Comparison of ENCODE assay signal across 20 cellular contexts in genomic region chr3:194325424-194326165, GRCh38. TPM values are rescaled to one million over a fixed set of nuclear protein-coding genes. Genes with fewer than 3 reads are reported as not detected.
A peak's percentile ranks its signal among the peaks of the same experiment; 100 is the strongest.
DNase-seq lines count a peak whose midpoint lies in the region; ATAC-seq, FAIRE-seq and TF ChIP-seq lines count a peak whose summit lies in the region.
"Had no signal": no experiment of that assay in that cellular context is flagged by ENCODE, and none has a peak within 500 bp of the region (broad histone marks: within the 10 kb centered on the region; RNA-seq: fewer than 3 reads in every experiment).

No MANE protein-coding gene starts in this region.

- H3K27ac Mint-ChIP-seq in stimulated activated naive CD8-positive, alpha-beta T cell treated with anti-CD3 and anti-CD28 coated beads, Interleukin-15, amount 100 ng/mL, for 72 hours = no peak overlapping the region
- H3K27ac Mint-ChIP-seq in WTC11 = no peak overlapping the region
- H3K27ac Mint-ChIP-seq: CD8-positive, alpha-beta T cell; T-cell had no signal

- no peaks in the 10 kb centered on the region for H3K9me2 ChIP-seq in MM.1S (replicated peaks; ENCODE audit: insufficient read depth, low read length)

- no peak for TF ChIP-seq EP300 in K562 (IDR thresholded peaks at IDR 0.05; ENCODE audit: low read length)

- no peaks in the 10 kb centered on the region for H3K36me3 ChIP-seq in MM.1S (replicated peaks; ENCODE audit: insufficient read depth, low read length)
- no peaks in the 10 kb centered on the region for H3K36me3 ChIP-seq in K562 (ENCODE audit: control insufficient read depth, insufficient read depth, low read length)
- H3K36me3 ChIP-seq: BLaER1, SJSA1 had no signal

- H2AFZ ChIP-seq in MM.1S (ENCODE audit: low read length) (no peak overlapping the region), K562 (ENCODE audit: low read depth, low read length) (peak overlapping the region; percentile 52; the same call in 1 of the 2 replicates)
- H2AFZ ChIP-seq: PC-9 had no signal

- intact Hi-C loops in K562 (cut with micrococcal nuclease) = loop anchor here (10.0 kb wide), 1 partner anchor 731 kb away; the partner anchor contains the start of gene OPA1

- H3K4me2 ChIP-seq in MM.1S (ENCODE audit: low read depth, low read length) (no peak overlapping the region), K562 (ENCODE audit: insufficient read depth, low read length) (no peak overlapping the region)
- H3K4me2 ChIP-seq: BLaER1, PC-9 had no signal

- FAIRE-seq in K562 (lab: Jason Lieb, UNC) = no peak
- FAIRE-seq: A204.1 had no signal

- H3K4me1 ChIP-seq in MM.1S (ENCODE audit: low read length) = no peaks in the 10 kb centered on the region
- H3K4me1 ChIP-seq in K562 (replicated peaks in 1 of 2; ENCODE audit: control insufficient read depth in 2 of 2, insufficient read depth in 2 of 2, low read length in 2 of 2) = peaks cover 13 to 54% of the 10 kb centered on the region in 2 experiments; a peak in 4 of 5 replicates

- peaks cover 9% of the 10 kb centered on the region for H3K4me1 Mint-ChIP-seq in stimulated activated naive CD8-positive, alpha-beta T cell treated with anti-CD3 and anti-CD28 coated beads, Interleukin-15, amount 100 ng/mL, for 72 hours
- peaks cover 14% of the 10 kb centered on the region for H3K4me1 Mint-ChIP-seq in WTC11

- no TSS peak for BruUV-seq in K562 (replicated peaks; lab: Mats Ljungman, UMichigan)

- in situ Hi-C loops in K562 (cut with MboI) = loop anchor here (10.0 to 25.0 kb wide), 2 partner anchors 671 to 1863 kb away; no protein-coding TSS in a partner anchor

- H3F3A ChIP-seq in MM.1S (ENCODE audit: insufficient read depth, low read length) = peaks cover 10% of the 10 kb centered on the region

- POLR2A ChIA-PET in K562 (lab: Yijun Ruan, JAX) (no interaction called here), WTC11 (lab: Charles Lee) (no interaction called here)

- H3K9me1 ChIP-seq in K562 (ENCODE audit: control insufficient read depth, insufficient read depth, low read length) = no peaks in the 10 kb centered on the region

- H3K4me3 ChIP-seq in MM.1S (ENCODE audit: low read length) = no peak overlapping the region
- H3K4me3 ChIP-seq in K562 = no peak overlapping the region
- H3K4me3 ChIP-seq: BLaER1, PC-9, SJSA1 had no signal

- peaks cover 9% of the 10 kb centered on the region for H3K27me3 Mint-ChIP-seq in stimulated activated naive CD8-positive, alpha-beta T cell treated with anti-CD3 and anti-CD28 coated beads, Interleukin-15, amount 100 ng/mL, for 72 hours
- peaks cover 4% of the 10 kb centered on the region for H3K27me3 Mint-ChIP-seq in WTC11 (ENCODE audit: low read depth)

- H3K9ac ChIP-seq in MM.1S (ENCODE audit: low read length) (no peak overlapping the region), K562 (ENCODE audit: insufficient read depth in 1 of 2, low read depth in 2 of 2, low read length in 2 of 2) (no peak overlapping the region)
- H3K9ac ChIP-seq: BLaER1 had no signal

- no peaks in the 10 kb centered on the region for H4K20me1 ChIP-seq in MM.1S (ENCODE audit: insufficient read depth, low read length)
- no peaks in the 10 kb centered on the region for H4K20me1 ChIP-seq in K562 (replicated peaks; ENCODE audit: control insufficient read depth, insufficient read depth, low read length)
- H4K20me1 ChIP-seq: BLaER1 had no signal

- 58% methylated on average over 11 of the region's 16 CpGs for WGBS in K562 (ENCODE audit: insufficient coverage, low coverage, missing lambda C conversion rate)

- no peaks in the 10 kb centered on the region for H3K9me3 Mint-ChIP-seq in stimulated activated naive CD8-positive, alpha-beta T cell treated with anti-CD3 and anti-CD28 coated beads, Interleukin-15, amount 100 ng/mL, for 72 hours
- H3K9me3 Mint-ChIP-seq in WTC11 = peaks cover 8% of the 10 kb centered on the region
- H3K9me3 Mint-ChIP-seq: CD8-positive, alpha-beta T cell; T-cell had no signal

- H3K36me3 Mint-ChIP-seq in WTC11 = peaks cover 4% of the 10 kb centered on the region
- H3K36me3 Mint-ChIP-seq: CD8-positive, alpha-beta T cell; T-cell had no signal

- no peak for DNase-seq in stimulated activated naive CD8-positive, alpha-beta T cell treated with anti-CD3 and anti-CD28 coated beads, Interleukin-15, amount 100 ng/mL, for 72 hours
- DNase-seq in stimulated activated naive CD8-positive, alpha-beta T cell treated with anti-CD3 and anti-CD28 coated beads, Interleukin-15, Interleukin-2, amounts not matched to agents 100 U/mL and 50 U/mL, for 24 hours = no peak
- DNase-seq in MM.1S (no peak), K562 (ENCODE audit: extremely low read depth in 1 of 4, low spot score in 3 of 4) (no peak), WTC11 (ENCODE audit: low spot score) (no peak), midbrain (lab: John Stamatoyannopoulos, UW) (no peak), NCI-H510A treated with DMSO at 0.1 percent for 48 hours (lab: John Stamatoyannopoulos, UW) (no peak)
- DNase-seq: Calu3; CD8-positive, alpha-beta T cell; KBM-7; NCI-H1417; NCI-H187 treated with DMSO at 0.1 percent for 48 hours; NCI-H226; NCI-H524 treated with DMSO at 0.1 percent for 48 hours; T-cell had no signal

- CTCF ChIA-PET in K562 (lab: Yijun Ruan, JAX; ENCODE audit: low intra/inter-chr PET ratio) = interaction anchor here (0.5 kb wide), 1 partner anchor 274 kb away, joined by 3 read pairs; no protein-coding TSS in a partner anchor
- CTCF ChIA-PET in WTC11 (lab: Charles Lee) = interaction anchor here (1.2 kb wide), 1 partner anchor 10 kb away, joined by 7 read pairs; no protein-coding TSS in a partner anchor

- H3K4me3 Mint-ChIP-seq in stimulated activated naive CD8-positive, alpha-beta T cell treated with anti-CD3 and anti-CD28 coated beads, Interleukin-15, amount 100 ng/mL, for 72 hours = no peak overlapping the region
- no peak overlapping the region for H3K4me3 Mint-ChIP-seq in WTC11
- H3K4me3 Mint-ChIP-seq: CD8-positive, alpha-beta T cell; T-cell had no signal

- TF ChIP-seq POLR2A in K562 (conservative IDR thresholded peaks at IDR 0.05) (no peak), GM18505 (IDR thresholded peaks at IDR 0.05; ENCODE audit: borderline replicate concordance, extremely low read depth, insufficient read depth, insufficient read length) (no peak)

- H3K9me3 ChIP-seq in MM.1S (replicated peaks; ENCODE audit: insufficient read depth, low read length) (no peaks in the 10 kb centered on the region), K562 (replicated peaks; ENCODE audit: control insufficient read depth, insufficient read depth, low read depth, low read length) (no peaks in the 10 kb centered on the region; the same call in 1 of the 2 replicates)
- H3K9me3 ChIP-seq: SJSA1 had no signal

- TF ChIP-seq CTCF in MM.1S (IDR thresholded peaks at IDR 0.05; ENCODE audit: low read length) (0 out of 2 replicates have a peak, but pooled peaks have one; percentile 5), K562 (IDR thresholded peaks at IDR 0.05 in 2 of 3, conservative IDR thresholded peaks at IDR 0.05 in 1 of 3; ENCODE audit: insufficient read depth in 2 of 3, low read depth in 1 of 3, low read length in 3 of 3) (no peak), WTC11 (IDR thresholded peaks at IDR 0.05) (no peak)

- TF ChIP-seq RAD21 in K562 (CRISPR knock-in tag; conservative IDR thresholded peaks at IDR 0.05 in 1 of 2, IDR thresholded peaks at IDR 0.05 in 1 of 2) = no peak

- ATAC-seq in stimulated activated naive CD8-positive, alpha-beta T cell treated with anti-CD3 and anti-CD28 coated beads, Interleukin-15, amount 100 ng/mL, for 72 hours = peak; percentile 10
- no peak for ATAC-seq in stimulated activated naive CD8-positive, alpha-beta T cell treated with anti-CD3 and anti-CD28 coated beads, Interleukin-15, Interleukin-2, amounts not matched to agents 100 U/mL and 50 U/mL, for 24 hours
- ATAC-seq in K562 = no peak
- ATAC-seq in WTC11 = no peak
- ATAC-seq in GM18505 (IDR thresholded peaks at IDR 0.05; ENCODE audit: unreplicated experiment) = no peak
- ATAC-seq: CD8-positive, alpha-beta T cell; T-cell had no signal

- H3K27ac ChIP-seq in MM.1S (ENCODE audit: low read length) = no peak overlapping the region
- H3K27ac ChIP-seq in K562 (ENCODE audit: extremely low read depth, low read depth, low read length) = no peak overlapping the region
- H3K27ac ChIP-seq: BLaER1, SJSA1 had no signal

- H3K79me2 ChIP-seq in MM.1S (ENCODE audit: low read length) (no peaks in the 10 kb centered on the region), K562 (ENCODE audit: control insufficient read depth, insufficient read depth, low read length) (no peaks in the 10 kb centered on the region)

- H3K27me3 ChIP-seq in MM.1S (replicated peaks; ENCODE audit: insufficient read depth, low read length) = no peaks in the 10 kb centered on the region
- H3K27me3 ChIP-seq in K562 (ENCODE audit: control insufficient read depth in 2 of 2, insufficient read depth in 2 of 2, low read length in 2 of 2) = peaks cover 0 to 30% of the 10 kb centered on the region in 2 experiments; a peak in 3 of 5 replicates
- H3K27me3 ChIP-seq: BLaER1, SJSA1 had no signal

RNA-seq across cellular contexts. Expression of gene CPN2, which starts 25.5 kb away (rescaled TPM):
- total RNA-seq in K562 (2011; cell fraction: chromatin; rRNA removed; ENCODE audit: low replicate concordance) = not detected in 2 replicates
- total RNA-seq in K562 (2011; cell fraction: nucleolus; rRNA removed) = not detected in 2 replicates
- total RNA-seq in K562 (2011; cell fraction: nucleoplasm; rRNA removed) = not detected in 2 replicates
- total RNA-seq in K562 (2014; rRNA removed) = not detected in 2 replicates
- total RNA-seq in K562 (2014; rRNA removed; fragmentation: Illumina TruSeq; extraction: Trizol) = not detected in 2 replicates
- total RNA-seq in K562 (2015; rRNA removed; fragmentation: Illumina TruSeq; extraction: Trizol) = not detected in 2 replicates
- total RNA-seq in K562 (2021) = not detected in 2 replicates
- polyA plus RNA-seq in K562 (2011; rRNA removed) = not detected in 2 replicates
- 0.04 TPM in 1 of 2 replicates, not detected in the other for polyA plus RNA-seq in K562 (2011; cell fraction: cytosol; rRNA removed)
- polyA plus RNA-seq in K562 (2011; cell fraction: nucleus; rRNA removed) = not detected in 2 replicates
- polyA plus RNA-seq in K562 (2012) = 0.06 TPM in 1 of 2 replicates, not detected in the other
- not detected in 2 replicates for polyA plus RNA-seq in K562 (2014; fragmentation: Illumina TruSeq; extraction: Trizol)
- not detected for polyA plus RNA-seq in K562 (2014; fragmentation: Nextera tagmentation; extraction: Ambion mirVana)
- not detected in 2 replicates for polyA plus RNA-seq in K562 (2014; rRNA removed)
- not detected in 2 replicates for polyA minus RNA-seq in K562 (2011; rRNA and poly(A)+ RNA removed)
- not detected in 2 replicates for polyA minus RNA-seq in K562 (2011; cell fraction: cytosol; rRNA and poly(A)+ RNA removed)
- polyA minus RNA-seq in K562 (2011; cell fraction: nucleus; rRNA and poly(A)+ RNA removed) = not detected in 2 replicates
- total RNA-seq in WTC11 (2021) = 0.09 to 0.14 TPM in 2 of 3 replicates, not detected in the other
- total RNA-seq: Calu3; CD8-positive, alpha-beta T cell; PC-9; SJSA1 had no signal

RNA-seq across cellular contexts. Expression of gene LRRC15, which starts 43.9 kb away (rescaled TPM):
- not detected in 2 replicates for total RNA-seq in K562 (2011; cell fraction: chromatin; rRNA removed; ENCODE audit: low replicate concordance)
- not detected in 2 replicates for total RNA-seq in K562 (2011; cell fraction: nucleolus; rRNA removed)
- not detected in 2 replicates for total RNA-seq in K562 (2011; cell fraction: nucleoplasm; rRNA removed)
- not detected in 2 replicates for total RNA-seq in K562 (2014; rRNA removed)
- not detected in 2 replicates for total RNA-seq in K562 (2014; rRNA removed; fragmentation: Illumina TruSeq; extraction: Trizol)
- total RNA-seq in K562 (2015; rRNA removed; fragmentation: Illumina TruSeq; extraction: Trizol) = not detected in 2 replicates
- not detected in 2 replicates for total RNA-seq in K562 (2021)
- polyA plus RNA-seq in K562 (2011; rRNA removed) = 0.01 TPM in 1 of 2 replicates, not detected in the other
- polyA plus RNA-seq in K562 (2011; cell fraction: cytosol; rRNA removed) = not detected in 2 replicates
- polyA plus RNA-seq in K562 (2011; cell fraction: nucleus; rRNA removed) = not detected in 2 replicates
- polyA plus RNA-seq in K562 (2012) = not detected in 2 replicates
- not detected in 2 replicates for polyA plus RNA-seq in K562 (2014; fragmentation: Illumina TruSeq; extraction: Trizol)
- polyA plus RNA-seq in K562 (2014; fragmentation: Nextera tagmentation; extraction: Ambion mirVana) = not detected
- not detected in 2 replicates for polyA plus RNA-seq in K562 (2014; rRNA removed)
- not detected in 2 replicates for polyA minus RNA-seq in K562 (2011; rRNA and poly(A)+ RNA removed)
- polyA minus RNA-seq in K562 (2011; cell fraction: cytosol; rRNA and poly(A)+ RNA removed) = not detected in 2 replicates
- polyA minus RNA-seq in K562 (2011; cell fraction: nucleus; rRNA and poly(A)+ RNA removed) = not detected in 2 replicates
- 0.07 to 0.11 TPM (median 0.11 TPM) in 3 replicates for total RNA-seq in WTC11 (2021)
- total RNA-seq: Calu3; CD8-positive, alpha-beta T cell; PC-9; T-cell had no signal
